Comparison of ENCODE assay signal across 2 cellular contexts in the genomic region with DNA sequence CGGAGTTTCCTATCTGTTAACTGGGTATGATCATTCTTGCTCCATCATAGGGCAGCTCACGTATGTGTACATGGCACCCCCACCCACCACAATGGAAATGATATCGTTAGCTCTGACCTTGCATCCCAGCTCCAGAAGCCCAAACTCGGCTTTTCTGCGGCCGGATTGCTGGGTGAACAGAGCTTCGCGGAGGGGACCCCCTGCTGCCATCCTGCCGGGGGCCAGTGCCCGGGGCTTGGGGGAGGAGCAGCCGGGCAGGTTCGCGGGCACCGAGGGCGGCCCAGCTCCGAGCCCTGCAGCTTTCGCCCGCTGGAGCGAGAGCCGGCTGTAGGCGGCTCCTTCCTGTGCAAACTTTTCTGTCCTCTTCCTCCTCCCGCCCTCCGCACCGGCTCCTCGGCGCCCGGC.
A peak's percentile ranks its signal among the peaks of the same experiment; 100 is the strongest.
TF ChIP-seq lines count a peak whose summit lies in the region.

No MANE protein-coding gene starts in this region.

TF ChIP-seq in GM23338, 12 proteins besides CTCF, POLR2A, EP300 and RAD21 (continued from another document):
- TF ChIP-seq NANOG (IDR thresholded peaks at IDR 0.05; ENCODE audit: borderline replicate concordance) (no peak), EZH2 (IDR thresholded peaks at IDR 0.05; ENCODE audit: low read depth, unreplicated experiment) (peak; percentile 25), ZNF331 (CRISPR knock-in tag; IDR thresholded peaks at IDR 0.05; ENCODE audit: low read depth) (no peak), EZH2phosphoT487 (IDR thresholded peaks at IDR 0.05; ENCODE audit: unreplicated experiment) (no peak), ZNF114 (CRISPR knock-in tag; IDR thresholded peaks at IDR 0.05) (no peak), CREB1 (CRISPR knock-in tag; IDR thresholded peaks at IDR 0.05; ENCODE audit: low read depth) (no peak)
- TF ChIP-seq, protein P1, sequence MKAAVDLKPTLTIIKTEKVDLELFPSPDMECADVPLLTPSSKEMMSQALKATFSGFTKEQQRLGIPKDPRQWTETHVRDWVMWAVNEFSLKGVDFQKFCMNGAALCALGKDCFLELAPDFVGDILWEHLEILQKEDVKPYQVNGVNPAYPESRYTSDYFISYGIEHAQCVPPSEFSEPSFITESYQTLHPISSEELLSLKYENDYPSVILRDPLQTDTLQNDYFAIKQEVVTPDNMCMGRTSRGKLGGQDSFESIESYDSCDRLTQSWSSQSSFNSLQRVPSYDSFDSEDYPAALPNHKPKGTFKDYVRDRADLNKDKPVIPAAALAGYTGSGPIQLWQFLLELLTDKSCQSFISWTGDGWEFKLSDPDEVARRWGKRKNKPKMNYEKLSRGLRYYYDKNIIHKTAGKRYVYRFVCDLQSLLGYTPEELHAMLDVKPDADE (IDR thresholded peaks at IDR 0.05), result 0 out of 2 replicates have a peak, but pooled peaks have one; percentile 16
- TF ChIP-seq, protein P2, sequence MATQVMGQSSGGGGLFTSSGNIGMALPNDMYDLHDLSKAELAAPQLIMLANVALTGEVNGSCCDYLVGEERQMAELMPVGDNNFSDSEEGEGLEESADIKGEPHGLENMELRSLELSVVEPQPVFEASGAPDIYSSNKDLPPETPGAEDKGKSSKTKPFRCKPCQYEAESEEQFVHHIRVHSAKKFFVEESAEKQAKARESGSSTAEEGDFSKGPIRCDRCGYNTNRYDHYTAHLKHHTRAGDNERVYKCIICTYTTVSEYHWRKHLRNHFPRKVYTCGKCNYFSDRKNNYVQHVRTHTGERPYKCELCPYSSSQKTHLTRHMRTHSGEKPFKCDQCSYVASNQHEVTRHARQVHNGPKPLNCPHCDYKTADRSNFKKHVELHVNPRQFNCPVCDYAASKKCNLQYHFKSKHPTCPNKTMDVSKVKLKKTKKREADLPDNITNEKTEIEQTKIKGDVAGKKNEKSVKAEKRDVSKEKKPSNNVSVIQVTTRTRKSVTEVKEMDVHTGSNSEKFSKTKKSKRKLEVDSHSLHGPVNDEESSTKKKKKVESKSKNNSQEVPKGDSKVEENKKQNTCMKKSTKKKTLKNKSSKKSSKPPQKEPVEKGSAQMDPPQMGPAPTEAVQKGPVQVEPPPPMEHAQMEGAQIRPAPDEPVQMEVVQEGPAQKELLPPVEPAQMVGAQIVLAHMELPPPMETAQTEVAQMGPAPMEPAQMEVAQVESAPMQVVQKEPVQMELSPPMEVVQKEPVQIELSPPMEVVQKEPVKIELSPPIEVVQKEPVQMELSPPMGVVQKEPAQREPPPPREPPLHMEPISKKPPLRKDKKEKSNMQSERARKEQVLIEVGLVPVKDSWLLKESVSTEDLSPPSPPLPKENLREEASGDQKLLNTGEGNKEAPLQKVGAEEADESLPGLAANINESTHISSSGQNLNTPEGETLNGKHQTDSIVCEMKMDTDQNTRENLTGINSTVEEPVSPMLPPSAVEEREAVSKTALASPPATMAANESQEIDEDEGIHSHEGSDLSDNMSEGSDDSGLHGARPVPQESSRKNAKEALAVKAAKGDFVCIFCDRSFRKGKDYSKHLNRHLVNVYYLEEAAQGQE (IDR thresholded peaks at IDR 0.05; ENCODE audit: unreplicated experiment), result no peak
- TF ChIP-seq, protein P3, sequence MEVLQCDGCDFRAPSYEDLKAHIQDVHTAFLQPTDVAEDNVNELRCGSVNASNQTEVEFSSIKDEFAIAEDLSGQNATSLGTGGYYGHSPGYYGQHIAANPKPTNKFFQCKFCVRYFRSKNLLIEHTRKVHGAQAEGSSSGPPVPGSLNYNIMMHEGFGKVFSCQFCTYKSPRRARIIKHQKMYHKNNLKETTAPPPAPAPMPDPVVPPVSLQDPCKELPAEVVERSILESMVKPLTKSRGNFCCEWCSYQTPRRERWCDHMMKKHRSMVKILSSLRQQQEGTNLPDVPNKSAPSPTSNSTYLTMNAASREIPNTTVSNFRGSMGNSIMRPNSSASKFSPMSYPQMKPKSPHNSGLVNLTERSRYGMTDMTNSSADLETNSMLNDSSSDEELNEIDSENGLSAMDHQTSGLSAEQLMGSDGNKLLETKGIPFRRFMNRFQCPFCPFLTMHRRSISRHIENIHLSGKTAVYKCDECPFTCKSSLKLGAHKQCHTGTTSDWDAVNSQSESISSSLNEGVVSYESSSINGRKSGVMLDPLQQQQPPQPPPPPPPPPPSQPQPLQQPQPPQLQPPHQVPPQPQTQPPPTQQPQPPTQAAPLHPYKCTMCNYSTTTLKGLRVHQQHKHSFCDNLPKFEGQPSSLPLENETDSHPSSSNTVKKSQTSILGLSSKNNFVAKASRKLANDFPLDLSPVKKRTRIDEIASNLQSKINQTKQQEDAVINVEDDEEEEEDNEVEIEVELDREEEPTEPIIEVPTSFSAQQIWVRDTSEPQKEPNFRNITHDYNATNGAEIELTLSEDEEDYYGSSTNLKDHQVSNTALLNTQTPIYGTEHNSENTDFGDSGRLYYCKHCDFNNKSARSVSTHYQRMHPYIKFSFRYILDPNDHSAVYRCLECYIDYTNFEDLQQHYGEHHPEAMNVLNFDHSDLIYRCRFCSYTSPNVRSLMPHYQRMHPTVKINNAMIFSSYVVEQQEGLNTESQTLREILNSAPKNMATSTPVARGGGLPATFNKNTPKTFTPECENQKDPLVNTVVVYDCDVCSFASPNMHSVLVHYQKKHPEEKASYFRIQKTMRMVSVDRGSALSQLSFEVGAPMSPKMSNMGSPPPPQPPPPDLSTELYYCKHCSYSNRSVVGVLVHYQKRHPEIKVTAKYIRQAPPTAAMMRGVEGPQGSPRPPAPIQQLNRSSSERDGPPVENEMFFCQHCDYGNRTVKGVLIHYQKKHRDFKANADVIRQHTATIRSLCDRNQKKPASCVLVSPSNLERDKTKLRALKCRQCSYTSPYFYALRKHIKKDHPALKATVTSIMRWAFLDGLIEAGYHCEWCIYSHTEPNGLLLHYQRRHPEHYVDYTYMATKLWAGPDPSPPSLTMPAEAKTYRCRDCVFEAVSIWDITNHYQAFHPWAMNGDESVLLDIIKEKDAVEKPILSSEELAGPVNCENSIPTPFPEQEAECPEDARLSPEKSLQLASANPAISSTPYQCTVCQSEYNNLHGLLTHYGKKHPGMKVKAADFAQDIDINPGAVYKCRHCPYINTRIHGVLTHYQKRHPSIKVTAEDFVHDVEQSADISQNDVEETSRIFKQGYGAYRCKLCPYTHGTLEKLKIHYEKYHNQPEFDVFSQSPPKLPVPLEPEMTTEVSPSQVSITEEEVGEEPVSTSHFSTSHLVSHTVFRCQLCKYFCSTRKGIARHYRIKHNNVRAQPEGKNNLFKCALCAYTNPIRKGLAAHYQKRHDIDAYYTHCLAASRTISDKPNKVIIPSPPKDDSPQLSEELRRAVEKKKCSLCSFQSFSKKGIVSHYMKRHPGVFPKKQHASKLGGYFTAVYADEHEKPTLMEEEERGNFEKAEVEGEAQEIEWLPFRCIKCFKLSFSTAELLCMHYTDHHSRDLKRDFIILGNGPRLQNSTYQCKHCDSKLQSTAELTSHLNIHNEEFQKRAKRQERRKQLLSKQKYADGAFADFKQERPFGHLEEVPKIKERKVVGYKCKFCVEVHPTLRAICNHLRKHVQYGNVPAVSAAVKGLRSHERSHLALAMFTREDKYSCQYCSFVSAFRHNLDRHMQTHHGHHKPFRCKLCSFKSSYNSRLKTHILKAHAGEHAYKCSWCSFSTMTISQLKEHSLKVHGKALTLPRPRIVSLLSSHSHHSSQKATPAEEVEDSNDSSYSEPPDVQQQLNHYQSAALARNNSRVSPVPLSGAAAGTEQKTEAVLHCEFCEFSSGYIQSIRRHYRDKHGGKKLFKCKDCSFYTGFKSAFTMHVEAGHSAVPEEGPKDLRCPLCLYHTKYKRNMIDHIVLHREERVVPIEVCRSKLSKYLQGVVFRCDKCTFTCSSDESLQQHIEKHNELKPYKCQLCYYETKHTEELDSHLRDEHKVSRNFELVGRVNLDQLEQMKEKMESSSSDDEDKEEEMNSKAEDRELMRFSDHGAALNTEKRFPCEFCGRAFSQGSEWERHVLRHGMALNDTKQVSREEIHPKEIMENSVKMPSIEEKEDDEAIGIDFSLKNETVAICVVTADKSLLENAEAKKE (CRISPR knock-in tag; IDR thresholded peaks at IDR 0.05), result no peak

TF ChIP-seq in HepG2, 621 proteins besides CTCF, POLR2A, EP300 and RAD21 (continued from another document and continues in another):
- TF ChIP-seq, protein P4, sequence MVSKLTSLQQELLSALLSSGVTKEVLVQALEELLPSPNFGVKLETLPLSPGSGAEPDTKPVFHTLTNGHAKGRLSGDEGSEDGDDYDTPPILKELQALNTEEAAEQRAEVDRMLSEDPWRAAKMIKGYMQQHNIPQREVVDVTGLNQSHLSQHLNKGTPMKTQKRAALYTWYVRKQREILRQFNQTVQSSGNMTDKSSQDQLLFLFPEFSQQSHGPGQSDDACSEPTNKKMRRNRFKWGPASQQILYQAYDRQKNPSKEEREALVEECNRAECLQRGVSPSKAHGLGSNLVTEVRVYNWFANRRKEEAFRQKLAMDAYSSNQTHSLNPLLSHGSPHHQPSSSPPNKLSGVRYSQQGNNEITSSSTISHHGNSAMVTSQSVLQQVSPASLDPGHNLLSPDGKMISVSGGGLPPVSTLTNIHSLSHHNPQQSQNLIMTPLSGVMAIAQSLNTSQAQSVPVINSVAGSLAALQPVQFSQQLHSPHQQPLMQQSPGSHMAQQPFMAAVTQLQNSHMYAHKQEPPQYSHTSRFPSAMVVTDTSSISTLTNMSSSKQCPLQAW (CRISPR knock-in tag; IDR thresholded peaks at IDR 0.05), result no peak
- TF ChIP-seq, protein P5, sequence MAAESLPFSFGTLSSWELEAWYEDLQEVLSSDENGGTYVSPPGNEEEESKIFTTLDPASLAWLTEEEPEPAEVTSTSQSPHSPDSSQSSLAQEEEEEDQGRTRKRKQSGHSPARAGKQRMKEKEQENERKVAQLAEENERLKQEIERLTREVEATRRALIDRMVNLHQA (CRISPR knock-in tag; IDR thresholded peaks at IDR 0.05), result no peak
- TF ChIP-seq SKI (IDR thresholded peaks at IDR 0.05; ENCODE audit: partially characterized antibody) (no peak), ZNF766 (CRISPR knock-in tag; IDR thresholded peaks at IDR 0.05; ENCODE audit: borderline replicate concordance) (no peak), MIER3 (CRISPR knock-in tag; IDR thresholded peaks at IDR 0.05; ENCODE audit: borderline replicate concordance) (no peak), SETDB1 (CRISPR knock-in tag; IDR thresholded peaks at IDR 0.05; ENCODE audit: borderline replicate concordance) (no peak), NFE2L1 (CRISPR knock-in tag; IDR thresholded peaks at IDR 0.05; ENCODE audit: borderline replicate concordance) (no peak), ZSCAN29 (CRISPR knock-in tag; conservative IDR thresholded peaks at IDR 0.05) (no peak), ZNF749 (CRISPR knock-in tag; IDR thresholded peaks at IDR 0.05; ENCODE audit: borderline replicate concordance) (no peak), ZNF501 (CRISPR knock-in tag; IDR thresholded peaks at IDR 0.05) (0 out of 2 replicates have a peak, but pooled peaks have one; percentile 46), MTF2 (CRISPR knock-in tag; IDR thresholded peaks at IDR 0.05; ENCODE audit: borderline replicate concordance) (no peak), HMGA1 (CRISPR knock-in tag; conservative IDR thresholded peaks at IDR 0.05) (no peak), SOX6 (IDR thresholded peaks at IDR 0.05) (no peak), SOX6 (CRISPR knock-in tag; IDR thresholded peaks at IDR 0.05) (no peak), U2AF1 (optimal IDR thresholded peaks at IDR 0.05; ENCODE audit: low read depth, low read length) (no peak), ZNF282 (IDR thresholded peaks at IDR 0.05; ENCODE audit: partially characterized antibody) (no peak), SAP130 (CRISPR knock-in tag; IDR thresholded peaks at IDR 0.05; ENCODE audit: low read depth) (peak; percentile 25; the same call in 1 of the 2 replicates), ZNF207 (IDR thresholded peaks at IDR 0.05; ENCODE audit: borderline replicate concordance) (no peak)
- TF ChIP-seq, protein P6, sequence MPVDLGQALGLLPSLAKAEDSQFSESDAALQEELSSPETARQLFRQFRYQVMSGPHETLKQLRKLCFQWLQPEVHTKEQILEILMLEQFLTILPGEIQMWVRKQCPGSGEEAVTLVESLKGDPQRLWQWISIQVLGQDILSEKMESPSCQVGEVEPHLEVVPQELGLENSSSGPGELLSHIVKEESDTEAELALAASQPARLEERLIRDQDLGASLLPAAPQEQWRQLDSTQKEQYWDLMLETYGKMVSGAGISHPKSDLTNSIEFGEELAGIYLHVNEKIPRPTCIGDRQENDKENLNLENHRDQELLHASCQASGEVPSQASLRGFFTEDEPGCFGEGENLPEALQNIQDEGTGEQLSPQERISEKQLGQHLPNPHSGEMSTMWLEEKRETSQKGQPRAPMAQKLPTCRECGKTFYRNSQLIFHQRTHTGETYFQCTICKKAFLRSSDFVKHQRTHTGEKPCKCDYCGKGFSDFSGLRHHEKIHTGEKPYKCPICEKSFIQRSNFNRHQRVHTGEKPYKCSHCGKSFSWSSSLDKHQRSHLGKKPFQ (CRISPR knock-in tag; IDR thresholded peaks at IDR 0.05; ENCODE audit: insufficient replicate concordance), result no peak
- TF ChIP-seq, protein P7, sequence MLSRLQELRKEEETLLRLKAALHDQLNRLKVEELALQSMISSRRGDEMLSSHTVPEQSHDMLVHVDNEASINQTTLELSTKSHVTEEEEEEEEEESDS (CRISPR knock-in tag; IDR thresholded peaks at IDR 0.05; ENCODE audit: borderline replicate concordance), result no peak
- TF ChIP-seq, protein P8, sequence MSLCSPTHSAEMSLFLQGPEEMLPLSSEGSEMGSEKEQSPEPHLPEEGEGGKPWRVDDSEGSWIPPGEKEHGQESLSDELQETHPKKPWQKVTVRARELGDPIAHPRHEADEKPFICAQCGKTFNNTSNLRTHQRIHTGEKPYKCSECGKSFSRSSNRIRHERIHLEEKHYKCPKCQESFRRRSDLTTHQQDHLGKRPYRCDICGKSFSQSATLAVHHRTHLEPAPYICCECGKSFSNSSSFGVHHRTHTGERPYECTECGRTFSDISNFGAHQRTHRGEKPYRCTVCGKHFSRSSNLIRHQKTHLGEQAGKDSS (CRISPR knock-in tag; IDR thresholded peaks at IDR 0.05; ENCODE audit: borderline replicate concordance, low read depth), result no peak
- TF ChIP-seq, protein P9, sequence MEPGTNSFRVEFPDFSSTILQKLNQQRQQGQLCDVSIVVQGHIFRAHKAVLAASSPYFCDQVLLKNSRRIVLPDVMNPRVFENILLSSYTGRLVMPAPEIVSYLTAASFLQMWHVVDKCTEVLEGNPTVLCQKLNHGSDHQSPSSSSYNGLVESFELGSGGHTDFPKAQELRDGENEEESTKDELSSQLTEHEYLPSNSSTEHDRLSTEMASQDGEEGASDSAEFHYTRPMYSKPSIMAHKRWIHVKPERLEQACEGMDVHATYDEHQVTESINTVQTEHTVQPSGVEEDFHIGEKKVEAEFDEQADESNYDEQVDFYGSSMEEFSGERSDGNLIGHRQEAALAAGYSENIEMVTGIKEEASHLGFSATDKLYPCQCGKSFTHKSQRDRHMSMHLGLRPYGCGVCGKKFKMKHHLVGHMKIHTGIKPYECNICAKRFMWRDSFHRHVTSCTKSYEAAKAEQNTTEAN (CRISPR knock-in tag; conservative IDR thresholded peaks at IDR 0.05), result no peak
- TF ChIP-seq, protein P10, sequence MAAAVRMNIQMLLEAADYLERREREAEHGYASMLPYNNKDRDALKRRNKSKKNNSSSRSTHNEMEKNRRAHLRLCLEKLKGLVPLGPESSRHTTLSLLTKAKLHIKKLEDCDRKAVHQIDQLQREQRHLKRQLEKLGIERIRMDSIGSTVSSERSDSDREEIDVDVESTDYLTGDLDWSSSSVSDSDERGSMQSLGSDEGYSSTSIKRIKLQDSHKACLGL (CRISPR knock-in tag; IDR thresholded peaks at IDR 0.05), result no peak
- TF ChIP-seq, protein P11, sequence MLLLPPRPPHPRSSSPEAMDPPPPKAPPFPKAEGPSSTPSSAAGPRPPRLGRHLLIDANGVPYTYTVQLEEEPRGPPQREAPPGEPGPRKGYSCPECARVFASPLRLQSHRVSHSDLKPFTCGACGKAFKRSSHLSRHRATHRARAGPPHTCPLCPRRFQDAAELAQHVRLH (CRISPR knock-in tag; IDR thresholded peaks at IDR 0.05; ENCODE audit: borderline replicate concordance, low read depth), result no peak; the same call in 1 of the 2 replicates
